Comparison of ENCODE assay signal across 11 cellular contexts in genomic region chr17:48102700-48103378, GRCh38. TPM values are rescaled to one million over a fixed set of nuclear protein-coding genes. Genes with fewer than 3 reads are reported as not detected.
DNase-seq lines count a peak whose midpoint lies in the region; ATAC-seq and TF ChIP-seq lines count a peak whose summit lies in the region.
"Had no signal": no experiment of that assay in that cellular context is flagged by ENCODE, and none has a peak within 500 bp of the region (broad histone marks: within the 10 kb centered on the region; RNA-seq: fewer than 3 reads in every experiment).

No MANE protein-coding gene starts in this region.

- H3K36me3 Mint-ChIP-seq in CD8-positive, alpha-beta memory T cell, result peaks cover 0 to 7% (median 0%) of the 10 kb centered on the region in 3 donors
- H3K36me3 Mint-ChIP-seq in activated CD8-positive, alpha-beta T cell treated with anti-CD3 and anti-CD28 coated beads, Interleukin-2, amount 10 ng/mL, durations not matched to agents 7 days and 5 days (ENCODE audit: low read depth), result peaks cover 16% of the 10 kb centered on the region
- H3K36me3 Mint-ChIP-seq in naive thymus-derived CD8-positive, alpha-beta T cell, result no peaks in the 10 kb centered on the region

- no peak overlapping the region for H3K4me3 ChIP-seq in CD8-positive, alpha-beta memory T cell (ENCODE audit: low read length)
- no peak overlapping the region for H3K4me3 ChIP-seq in right atrium auricular region

- H3K27ac ChIP-seq in CD8-positive, alpha-beta memory T cell (ENCODE audit: low read depth, low read length), result no peak overlapping the region
- H3K27ac ChIP-seq in right atrium auricular region, result no peak overlapping the region
- H3K27ac ChIP-seq: epithelial cell of prostate had no signal

- H3K4me1 Mint-ChIP-seq in CD8-positive, alpha-beta memory T cell, result peaks cover 35 to 54% (median 51%) of the 10 kb centered on the region in 3 donors
- H3K4me1 Mint-ChIP-seq in activated CD8-positive, alpha-beta T cell treated with anti-CD3 and anti-CD28 coated beads, Interleukin-2, amount 10 ng/mL, durations not matched to agents 7 days and 5 days (ENCODE audit: low read depth), result peaks cover 56% of the 10 kb centered on the region
- peaks cover 19 to 67% (median 57%) of the 10 kb centered on the region in 4 donors for H3K4me1 Mint-ChIP-seq in naive thymus-derived CD8-positive, alpha-beta T cell

- no peaks in the 10 kb centered on the region for H3K9me3 ChIP-seq in CD8-positive, alpha-beta memory T cell (ENCODE audit: low read length)
- no peaks in the 10 kb centered on the region for H3K9me3 ChIP-seq in right atrium auricular region

- H3K36me3 ChIP-seq in CD8-positive, alpha-beta memory T cell (ENCODE audit: insufficient read depth, low read length), result no peaks in the 10 kb centered on the region
- no peaks in the 10 kb centered on the region for H3K36me3 ChIP-seq in right atrium auricular region

- H3K27me3 Mint-ChIP-seq in CD8-positive, alpha-beta memory T cell, result peaks cover 0 to 6% of the 10 kb centered on the region in 2 donors
- H3K27me3 Mint-ChIP-seq in activated CD8-positive, alpha-beta T cell treated with anti-CD3 and anti-CD28 coated beads, Interleukin-2, amount 10 ng/mL, durations not matched to agents 7 days and 5 days (ENCODE audit: low read depth), result no peaks in the 10 kb centered on the region
- no peaks in the 10 kb centered on the region for H3K27me3 Mint-ChIP-seq in naive thymus-derived CD8-positive, alpha-beta T cell

- H3K27me3 ChIP-seq in CD8-positive, alpha-beta memory T cell (ENCODE audit: insufficient read depth, low read length, poor library complexity, severe bottlenecking), result no peaks in the 10 kb centered on the region
- H3K27me3 ChIP-seq in right atrium auricular region, result no peaks in the 10 kb centered on the region

- H3K27ac Mint-ChIP-seq in CD8-positive, alpha-beta memory T cell, result peak overlapping the region in 5 of 8 donors; percentile 18 to 87 (median 58)
- peak overlapping the region; percentile 82 for H3K27ac Mint-ChIP-seq in activated CD8-positive, alpha-beta T cell treated with anti-CD3 and anti-CD28 coated beads, Interleukin-2, amount 10 ng/mL, durations not matched to agents 7 days and 5 days
- peak overlapping the region in 8 of 10 donors; percentile 55 to 90 (median 68) for H3K27ac Mint-ChIP-seq in naive thymus-derived CD8-positive, alpha-beta T cell

- ATAC-seq in activated CD8-positive, alpha-beta T cell treated with anti-CD3 and anti-CD28 coated beads, Interleukin-2, amount 10 ng/mL, durations not matched to agents 7 days and 5 days, result no peak
- ATAC-seq in naive thymus-derived CD8-positive, alpha-beta T cell, result no peak

- H3K9me3 Mint-ChIP-seq in CD8-positive, alpha-beta memory T cell, result no peaks in the 10 kb centered on the region
- peaks cover 13% of the 10 kb centered on the region for H3K9me3 Mint-ChIP-seq in activated CD8-positive, alpha-beta T cell treated with anti-CD3 and anti-CD28 coated beads, Interleukin-2, amount 10 ng/mL, durations not matched to agents 7 days and 5 days (ENCODE audit: insufficient read depth)
- H3K9me3 Mint-ChIP-seq in naive thymus-derived CD8-positive, alpha-beta T cell, result peaks cover 0 to 2% (median 0%) of the 10 kb centered on the region in 9 donors

- peak in 3 of 5 donors; percentile 7 to 49 (median 36) for DNase-seq in CD8-positive, alpha-beta memory T cell
- DNase-seq in HT1080 (ENCODE audit: low read depth) (peak; percentile 23), NCI-H446 (lab: John Stamatoyannopoulos, UW) (no peak), right atrium auricular region (ENCODE audit: low spot score) (no peak), iPS-NIHi11 (ENCODE audit: low spot score) (no peak)
- DNase-seq in activated CD8-positive, alpha-beta T cell treated with anti-CD3 and anti-CD28 coated beads, Interleukin-2, amount 10 ng/mL, durations not matched to agents 7 days and 5 days, result no peak
- DNase-seq in naive thymus-derived CD8-positive, alpha-beta T cell, result peak in 7 of 10 donors; percentile 21 to 61 (median 49)
- DNase-seq: amniotic stem cell, occipital lobe, T1000 had no signal

- POLR2A ChIA-PET in CD8-positive, alpha-beta memory T cell (lab: Charles Lee), result interaction anchor here (1.3 kb wide), 1 partner anchor 11 kb away, joined by 4 read pairs; no protein-coding TSS in a partner anchor
- POLR2A ChIA-PET in activated CD8-positive, alpha-beta T cell treated with anti-CD3 and anti-CD28 coated beads, Interleukin-2, amount 10 ng/mL, durations not matched to agents 7 days and 5 days (lab: Charles Lee), result interaction anchor here (1.0 to 1.3 kb wide), 2 partner anchors 10 to 66 kb away, joined by 3 to 4 read pairs; no protein-coding TSS in a partner anchor
- POLR2A ChIA-PET in naive thymus-derived CD8-positive, alpha-beta T cell (lab: Charles Lee), result interaction anchor here (0.7 to 1.9 kb wide), 2 partner anchors 9 to 159 kb away, joined by 3 to 8 read pairs; no protein-coding TSS in a partner anchor

- CTCF ChIA-PET in CD8-positive, alpha-beta memory T cell (lab: Charles Lee), result no interaction called here
- CTCF ChIA-PET in activated CD8-positive, alpha-beta T cell treated with anti-CD3 and anti-CD28 coated beads, Interleukin-2, amount 10 ng/mL, durations not matched to agents 7 days and 5 days (lab: Charles Lee), result interaction anchor here (0.7 to 1.0 kb wide), 2 partner anchors 23 to 29 kb away, joined by 3 read pairs; no protein-coding TSS in a partner anchor

- TF ChIP-seq CTCF in right atrium auricular region (IDR thresholded peaks at IDR 0.05), result no peak

- H3K4me3 Mint-ChIP-seq in CD8-positive, alpha-beta memory T cell, result peak overlapping the region; percentile 37 to 90 (median 64)
- peak overlapping the region; percentile 60 for H3K4me3 Mint-ChIP-seq in activated CD8-positive, alpha-beta T cell treated with anti-CD3 and anti-CD28 coated beads, Interleukin-2, amount 10 ng/mL, durations not matched to agents 7 days and 5 days
- peak overlapping the region; percentile 43 to 92 (median 75) for H3K4me3 Mint-ChIP-seq in naive thymus-derived CD8-positive, alpha-beta T cell

- peaks cover 7% of the 10 kb centered on the region for H3K4me1 ChIP-seq in CD8-positive, alpha-beta memory T cell (ENCODE audit: insufficient read depth, low read length)
- H3K4me1 ChIP-seq in right atrium auricular region, result peaks cover 0 to 16% of the 10 kb centered on the region in 2 donors

RNA-seq across cellular contexts. Expression of gene CBX1, which starts 1.6 kb away (rescaled TPM):
- total RNA-seq in CD8-positive, alpha-beta memory T cell, result 10 to 100 TPM; 63.1 to 65.1 TPM
- polyA plus RNA-seq in CD8-positive, alpha-beta memory T cell, result 21.1 TPM
- 67.3 and 84.4 TPM in 2 replicates for total RNA-seq in HT1080 (2014; rRNA removed; shearing (Covaris generic))
- polyA plus RNA-seq in HT1080 (2015; cell fraction: cytosol; rRNA removed), result 65.6 and 69.6 TPM in 2 replicates
- polyA plus RNA-seq in HT1080 (2015; cell fraction: nucleus; rRNA removed), result 36.2 TPM in 2 replicates
- total RNA-seq in activated CD8-positive, alpha-beta T cell treated with anti-CD3 and anti-CD28 coated beads, Interleukin-2, amount 10 ng/mL, durations not matched to agents 7 days and 5 days, result 10 to 100 TPM; 68.2 to 70.3 TPM
- 10 to 100 TPM; 33.6 to 34.6 TPM for total RNA-seq in naive thymus-derived CD8-positive, alpha-beta T cell
- 10 to 100 TPM; 20.8 to 24.4 (median 24.3) TPM for polyA plus RNA-seq in naive thymus-derived CD8-positive, alpha-beta T cell
- 10 to 100 TPM; 18.3 to 22.1 TPM for total RNA-seq in right atrium auricular region

RNA-seq across cellular contexts. Expression of gene SNX11, which starts 4.7 kb away (rescaled TPM):
- total RNA-seq in CD8-positive, alpha-beta memory T cell, result 10 to 100 TPM; 43.3 to 45.2 TPM
- 26.5 TPM for polyA plus RNA-seq in CD8-positive, alpha-beta memory T cell
- 15.7 and 18.3 TPM in 2 replicates for total RNA-seq in HT1080 (2014; rRNA removed; shearing (Covaris generic))
- polyA plus RNA-seq in HT1080 (2015; cell fraction: cytosol; rRNA removed), result 12.6 and 13.1 TPM in 2 replicates
- 13.1 and 25.9 TPM in 2 replicates for polyA plus RNA-seq in HT1080 (2015; cell fraction: nucleus; rRNA removed)
- total RNA-seq in activated CD8-positive, alpha-beta T cell treated with anti-CD3 and anti-CD28 coated beads, Interleukin-2, amount 10 ng/mL, durations not matched to agents 7 days and 5 days, result 10 to 100 TPM; 33.3 to 34.2 TPM
- total RNA-seq in naive thymus-derived CD8-positive, alpha-beta T cell, result 10 to 100 TPM; 19.5 to 20.9 TPM
- 10 to 100 TPM; 18.8 to 28.3 (median 25.6) TPM for polyA plus RNA-seq in naive thymus-derived CD8-positive, alpha-beta T cell
- total RNA-seq in right atrium auricular region, result 1 to 10 TPM; 5.4 to 9.3 TPM

RNA-seq across cellular contexts. Expression of gene NFE2L1, which starts 54.7 kb away (rescaled TPM):
- 10 to 100 TPM; 94.5 to 98.4 TPM for total RNA-seq in CD8-positive, alpha-beta memory T cell
- 13.1 TPM for polyA plus RNA-seq in CD8-positive, alpha-beta memory T cell
- total RNA-seq in HT1080 (2014; rRNA removed; shearing (Covaris generic)), result 59.4 and 62.3 TPM in 2 replicates
- 138 and 142 TPM in 2 replicates for polyA plus RNA-seq in HT1080 (2015; cell fraction: cytosol; rRNA removed)
- 273 and 285 TPM in 2 replicates for polyA plus RNA-seq in HT1080 (2015; cell fraction: nucleus; rRNA removed)
- 10 to 100 TPM; 44.1 to 50.7 TPM for total RNA-seq in activated CD8-positive, alpha-beta T cell treated with anti-CD3 and anti-CD28 coated beads, Interleukin-2, amount 10 ng/mL, durations not matched to agents 7 days and 5 days
- total RNA-seq in naive thymus-derived CD8-positive, alpha-beta T cell, result 10 to 100 TPM; 45.5 to 50.4 TPM
- polyA plus RNA-seq in naive thymus-derived CD8-positive, alpha-beta T cell, result 10 to 100 TPM in 1 of 3 donors, 1 to 10 TPM in 2; 5.0 to 14.2 (median 7.2) TPM
- total RNA-seq in right atrium auricular region, result 100 to 1,000 TPM; 271 to 418 TPM

Comparison
In these comparisons a context has a peak if more than half of its experiments do, and no peak if none do; other contexts are left out.
1. DNase-seq: peak in CD8-positive, alpha-beta memory T cell (3 of 5), HT1080 (single experiment) and naive thymus-derived CD8-positive, alpha-beta T cell (7 of 10); none in activated CD8-positive, alpha-beta T cell treated with anti-CD3 and anti-CD28 coated beads, Interleukin-2, amount 10 ng/mL, durations not matched to agents 7 days and 5 days (single experiment), NCI-H446 (0 of 2), right atrium auricular region (single experiment) and iPS-NIHi11 (single experiment).
2. Peak in every context shown above with its lines, with median percentiles within 50 percentile points of each other: H3K27ac Mint-ChIP-seq and H3K4me3 Mint-ChIP-seq.